1 cellular context compared by ENCODE assay signal in the genomic region with DNA sequence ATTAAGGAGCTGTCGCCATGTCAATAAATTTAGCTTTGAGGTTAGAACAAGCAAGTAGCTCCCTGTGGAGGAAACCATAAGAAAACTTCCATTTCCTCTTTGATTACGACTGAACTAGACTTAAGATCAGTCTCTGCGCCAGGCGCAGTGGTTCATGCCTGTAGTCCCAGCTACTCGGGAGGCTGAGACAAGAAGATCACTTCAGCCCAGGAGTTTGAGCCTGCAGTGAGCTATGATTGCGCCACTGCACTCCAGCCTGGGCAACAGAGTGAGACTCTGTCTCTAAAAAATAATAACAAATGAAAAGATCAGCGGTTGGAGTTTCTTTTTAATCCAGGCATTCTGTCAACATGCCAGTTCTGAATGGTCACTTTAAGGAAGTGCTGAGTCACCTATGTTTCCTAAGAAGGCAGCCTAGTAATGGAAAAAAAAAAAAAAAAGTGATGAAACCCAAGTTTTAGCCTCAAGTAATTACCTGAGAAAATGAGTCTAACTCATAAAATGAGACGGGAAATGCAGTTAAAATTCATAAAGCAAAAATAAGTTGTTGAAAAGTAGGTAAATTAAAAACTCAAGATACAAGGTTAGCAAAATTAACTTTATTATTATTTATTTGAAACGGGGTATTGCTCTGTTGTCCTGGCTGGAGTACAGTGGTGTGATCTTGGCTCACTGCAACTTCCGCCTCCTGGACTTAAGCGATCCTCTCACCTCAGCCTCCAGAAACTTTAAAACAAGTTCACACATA.
TF ChIP-seq lines count a peak whose summit lies in the region.

No MANE protein-coding gene starts in this region.

TF ChIP-seq in GM12878, 131 proteins besides CTCF, POLR2A, EP300 and RAD21:
- TF ChIP-seq HDGF (IDR thresholded peaks at IDR 0.05) (no peak), MTA2 (IDR thresholded peaks at IDR 0.05; ENCODE audit: low read depth) (0 out of 2 replicates have a peak, but pooled peaks have one; percentile 17), HDAC2 (IDR thresholded peaks at IDR 0.05) (no peak), GATAD2B (conservative IDR thresholded peaks at IDR 0.05; ENCODE audit: low read depth) (no peak), IKZF1 (conservative IDR thresholded peaks at IDR 0.05) (0 out of 2 replicates have a peak, but pooled peaks have one; percentile 27), PML (IDR thresholded peaks at IDR 0.05; ENCODE audit: low read length) (0 out of 2 replicates have a peak, but pooled peaks have one; percentile 33), EZH2 (IDR thresholded peaks at IDR 0.05; ENCODE audit: borderline replicate concordance, control insufficient read depth, low read depth, low read length) (no peak), RELA (IDR thresholded peaks at IDR 0.05; ENCODE audit: borderline replicate concordance, partially characterized antibody) (no peak), BCL11A (IDR thresholded peaks at IDR 0.05; ENCODE audit: low read depth, low read length) (no peak), IRF4 (IDR thresholded peaks at IDR 0.05; ENCODE audit: low read depth, low read length) (0 out of 2 replicates have a peak, but pooled peaks have one; percentile 10), BMI1 (IDR thresholded peaks at IDR 0.05; ENCODE audit: borderline replicate concordance) (no peak), SPI1 (IDR thresholded peaks at IDR 0.05; ENCODE audit: borderline replicate concordance, insufficient read depth, low read depth, low read length) (peak; percentile 68), ELK1 (IDR thresholded peaks at IDR 0.05; ENCODE audit: low read depth, low read length) (no peak), NR2C2 (IDR thresholded peaks at IDR 0.05; ENCODE audit: borderline replicate concordance, control insufficient read depth, insufficient read length, low read depth) (no peak), IKZF2 (IDR thresholded peaks at IDR 0.05) (peak in 1 of 2 experiments; percentile 18; a peak in 2 of 4 replicates), BRCA1 (IDR thresholded peaks at IDR 0.05; ENCODE audit: low read depth, low read length) (no peak), SUPT20H (IDR thresholded peaks at IDR 0.05; ENCODE audit: borderline replicate concordance, control insufficient read depth, low read depth, low read length) (no peak), ZBED1 (IDR thresholded peaks at IDR 0.05; ENCODE audit: borderline replicate concordance) (no peak), TCF3 (IDR thresholded peaks at IDR 0.05; ENCODE audit: borderline replicate concordance, insufficient read depth, low read depth, low read length) (no peak), NBN (IDR thresholded peaks at IDR 0.05) (no peak), RB1 (IDR thresholded peaks at IDR 0.05; ENCODE audit: borderline replicate concordance) (no peak), MEF2B (IDR thresholded peaks at IDR 0.05; ENCODE audit: partially characterized antibody, poor library complexity, severe bottlenecking) (no peak), SIN3A (IDR thresholded peaks at IDR 0.05; ENCODE audit: low read depth, low read length) (no peak), JUNB (IDR thresholded peaks at IDR 0.05) (peak; percentile 26), TARDBP (IDR thresholded peaks at IDR 0.05; ENCODE audit: borderline replicate concordance) (no peak), CREM (IDR thresholded peaks at IDR 0.05; ENCODE audit: low read depth) (no peak), HCFC1 (IDR thresholded peaks at IDR 0.05; ENCODE audit: low read length) (no peak), FOXK2 (IDR thresholded peaks at IDR 0.05) (no peak), RUNX3 (IDR thresholded peaks at IDR 0.05; ENCODE audit: low read length) (peak; percentile 79), BACH1 (IDR thresholded peaks at IDR 0.05; ENCODE audit: borderline replicate concordance) (peak; percentile 71; the same call in 1 of the 2 replicates)
- TF ChIP-seq, protein P1, sequence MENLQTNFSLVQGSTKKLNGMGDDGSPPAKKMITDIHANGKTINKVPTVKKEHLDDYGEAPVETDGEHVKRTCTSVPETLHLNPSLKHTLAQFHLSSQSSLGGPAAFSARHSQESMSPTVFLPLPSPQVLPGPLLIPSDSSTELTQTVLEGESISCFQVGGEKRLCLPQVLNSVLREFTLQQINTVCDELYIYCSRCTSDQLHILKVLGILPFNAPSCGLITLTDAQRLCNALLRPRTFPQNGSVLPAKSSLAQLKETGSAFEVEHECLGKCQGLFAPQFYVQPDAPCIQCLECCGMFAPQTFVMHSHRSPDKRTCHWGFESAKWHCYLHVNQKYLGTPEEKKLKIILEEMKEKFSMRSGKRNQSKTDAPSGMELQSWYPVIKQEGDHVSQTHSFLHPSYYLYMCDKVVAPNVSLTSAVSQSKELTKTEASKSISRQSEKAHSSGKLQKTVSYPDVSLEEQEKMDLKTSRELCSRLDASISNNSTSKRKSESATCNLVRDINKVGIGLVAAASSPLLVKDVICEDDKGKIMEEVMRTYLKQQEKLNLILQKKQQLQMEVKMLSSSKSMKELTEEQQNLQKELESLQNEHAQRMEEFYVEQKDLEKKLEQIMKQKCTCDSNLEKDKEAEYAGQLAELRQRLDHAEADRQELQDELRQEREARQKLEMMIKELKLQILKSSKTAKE (IDR thresholded peaks at IDR 0.05; ENCODE audit: low read depth, poor library complexity, severe bottlenecking), result no peak
- TF ChIP-seq, protein P2, sequence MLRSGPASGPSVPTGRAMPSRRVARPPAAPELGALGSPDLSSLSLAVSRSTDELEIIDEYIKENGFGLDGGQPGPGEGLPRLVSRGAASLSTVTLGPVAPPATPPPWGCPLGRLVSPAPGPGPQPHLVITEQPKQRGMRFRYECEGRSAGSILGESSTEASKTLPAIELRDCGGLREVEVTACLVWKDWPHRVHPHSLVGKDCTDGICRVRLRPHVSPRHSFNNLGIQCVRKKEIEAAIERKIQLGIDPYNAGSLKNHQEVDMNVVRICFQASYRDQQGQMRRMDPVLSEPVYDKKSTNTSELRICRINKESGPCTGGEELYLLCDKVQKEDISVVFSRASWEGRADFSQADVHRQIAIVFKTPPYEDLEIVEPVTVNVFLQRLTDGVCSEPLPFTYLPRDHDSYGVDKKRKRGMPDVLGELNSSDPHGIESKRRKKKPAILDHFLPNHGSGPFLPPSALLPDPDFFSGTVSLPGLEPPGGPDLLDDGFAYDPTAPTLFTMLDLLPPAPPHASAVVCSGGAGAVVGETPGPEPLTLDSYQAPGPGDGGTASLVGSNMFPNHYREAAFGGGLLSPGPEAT (IDR thresholded peaks at IDR 0.05; ENCODE audit: low read depth), result no peak
- TF ChIP-seq, protein P3, sequence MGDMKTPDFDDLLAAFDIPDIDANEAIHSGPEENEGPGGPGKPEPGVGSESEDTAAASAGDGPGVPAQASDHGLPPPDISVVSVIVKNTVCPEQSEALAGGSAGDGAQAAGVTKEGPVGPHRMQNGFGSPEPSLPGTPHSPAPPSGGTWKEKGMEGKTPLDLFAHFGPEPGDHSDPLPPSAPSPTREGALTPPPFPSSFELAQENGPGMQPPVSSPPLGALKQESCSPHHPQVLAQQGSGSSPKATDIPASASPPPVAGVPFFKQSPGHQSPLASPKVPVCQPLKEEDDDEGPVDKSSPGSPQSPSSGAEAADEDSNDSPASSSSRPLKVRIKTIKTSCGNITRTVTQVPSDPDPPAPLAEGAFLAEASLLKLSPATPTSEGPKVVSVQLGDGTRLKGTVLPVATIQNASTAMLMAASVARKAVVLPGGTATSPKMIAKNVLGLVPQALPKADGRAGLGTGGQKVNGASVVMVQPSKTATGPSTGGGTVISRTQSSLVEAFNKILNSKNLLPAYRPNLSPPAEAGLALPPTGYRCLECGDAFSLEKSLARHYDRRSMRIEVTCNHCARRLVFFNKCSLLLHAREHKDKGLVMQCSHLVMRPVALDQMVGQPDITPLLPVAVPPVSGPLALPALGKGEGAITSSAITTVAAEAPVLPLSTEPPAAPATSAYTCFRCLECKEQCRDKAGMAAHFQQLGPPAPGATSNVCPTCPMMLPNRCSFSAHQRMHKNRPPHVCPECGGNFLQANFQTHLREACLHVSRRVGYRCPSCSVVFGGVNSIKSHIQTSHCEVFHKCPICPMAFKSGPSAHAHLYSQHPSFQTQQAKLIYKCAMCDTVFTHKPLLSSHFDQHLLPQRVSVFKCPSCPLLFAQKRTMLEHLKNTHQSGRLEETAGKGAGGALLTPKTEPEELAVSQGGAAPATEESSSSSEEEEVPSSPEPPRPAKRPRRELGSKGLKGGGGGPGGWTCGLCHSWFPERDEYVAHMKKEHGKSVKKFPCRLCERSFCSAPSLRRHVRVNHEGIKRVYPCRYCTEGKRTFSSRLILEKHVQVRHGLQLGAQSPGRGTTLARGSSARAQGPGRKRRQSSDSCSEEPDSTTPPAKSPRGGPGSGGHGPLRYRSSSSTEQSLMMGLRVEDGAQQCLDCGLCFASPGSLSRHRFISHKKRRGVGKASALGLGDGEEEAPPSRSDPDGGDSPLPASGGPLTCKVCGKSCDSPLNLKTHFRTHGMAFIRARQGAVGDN (IDR thresholded peaks at IDR 0.05), result no peak
- TF ChIP-seq, protein P4, sequence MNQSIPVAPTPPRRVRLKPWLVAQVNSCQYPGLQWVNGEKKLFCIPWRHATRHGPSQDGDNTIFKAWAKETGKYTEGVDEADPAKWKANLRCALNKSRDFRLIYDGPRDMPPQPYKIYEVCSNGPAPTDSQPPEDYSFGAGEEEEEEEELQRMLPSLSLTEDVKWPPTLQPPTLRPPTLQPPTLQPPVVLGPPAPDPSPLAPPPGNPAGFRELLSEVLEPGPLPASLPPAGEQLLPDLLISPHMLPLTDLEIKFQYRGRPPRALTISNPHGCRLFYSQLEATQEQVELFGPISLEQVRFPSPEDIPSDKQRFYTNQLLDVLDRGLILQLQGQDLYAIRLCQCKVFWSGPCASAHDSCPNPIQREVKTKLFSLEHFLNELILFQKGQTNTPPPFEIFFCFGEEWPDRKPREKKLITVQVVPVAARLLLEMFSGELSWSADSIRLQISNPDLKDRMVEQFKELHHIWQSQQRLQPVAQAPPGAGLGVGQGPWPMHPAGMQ (IDR thresholded peaks at IDR 0.05; ENCODE audit: borderline replicate concordance), result no peak
- TF ChIP-seq, protein P5, sequence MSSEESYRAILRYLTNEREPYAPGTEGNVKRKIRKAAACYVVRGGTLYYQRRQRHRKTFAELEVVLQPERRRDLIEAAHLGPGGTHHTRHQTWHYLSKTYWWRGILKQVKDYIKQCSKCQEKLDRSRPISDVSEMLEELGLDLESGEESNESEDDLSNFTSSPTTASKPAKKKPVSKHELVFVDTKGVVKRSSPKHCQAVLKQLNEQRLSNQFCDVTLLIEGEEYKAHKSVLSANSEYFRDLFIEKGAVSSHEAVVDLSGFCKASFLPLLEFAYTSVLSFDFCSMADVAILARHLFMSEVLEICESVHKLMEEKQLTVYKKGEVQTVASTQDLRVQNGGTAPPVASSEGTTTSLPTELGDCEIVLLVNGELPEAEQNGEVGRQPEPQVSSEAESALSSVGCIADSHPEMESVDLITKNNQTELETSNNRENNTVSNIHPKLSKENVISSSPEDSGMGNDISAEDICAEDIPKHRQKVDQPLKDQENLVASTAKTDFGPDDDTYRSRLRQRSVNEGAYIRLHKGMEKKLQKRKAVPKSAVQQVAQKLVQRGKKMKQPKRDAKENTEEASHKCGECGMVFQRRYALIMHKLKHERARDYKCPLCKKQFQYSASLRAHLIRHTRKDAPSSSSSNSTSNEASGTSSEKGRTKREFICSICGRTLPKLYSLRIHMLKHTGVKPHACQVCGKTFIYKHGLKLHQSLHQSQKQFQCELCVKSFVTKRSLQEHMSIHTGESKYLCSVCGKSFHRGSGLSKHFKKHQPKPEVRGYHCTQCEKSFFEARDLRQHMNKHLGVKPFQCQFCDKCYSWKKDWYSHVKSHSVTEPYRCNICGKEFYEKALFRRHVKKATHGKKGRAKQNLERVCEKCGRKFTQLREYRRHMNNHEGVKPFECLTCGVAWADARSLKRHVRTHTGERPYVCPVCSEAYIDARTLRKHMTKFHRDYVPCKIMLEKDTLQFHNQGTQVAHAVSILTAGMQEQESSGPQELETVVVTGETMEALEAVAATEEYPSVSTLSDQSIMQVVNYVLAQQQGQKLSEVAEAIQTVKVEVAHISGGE (CRISPR knock-in tag; IDR thresholded peaks at IDR 0.05), result no peak
